Comparison of ENCODE assay signal across 15 cellular contexts in genomic region chr2:189308056-189308790, GRCh38.
"Had no signal": no experiment of that assay in that cellular context is flagged by ENCODE, and none has a peak within 500 bp of the region (broad histone marks: within the 10 kb centered on the region; RNA-seq: fewer than 3 reads in every experiment).

No MANE protein-coding gene starts in this region.

- H3K36me3 ChIP-seq: ovary, tibial artery, upper lobe of left lung, uterus had no signal

- H3K27ac ChIP-seq: foreskin keratinocyte, ovary, upper lobe of left lung, uterus had no signal

- H3K27me3 ChIP-seq: foreskin keratinocyte, ovary, tibial artery, upper lobe of left lung, uterus had no signal

- H3K4me2 ChIP-seq: smooth muscle cell had no signal

- ATAC-seq: effector memory CD8-positive, alpha-beta T cell; foreskin keratinocyte; left colon; left ventricle myocardium superior; natural killer cell; right cardiac atrium had no signal

- DNase-seq: effector memory CD8-positive, alpha-beta T cell; foreskin keratinocyte; hippocampal formation; left colon; left ventricle myocardium superior; natural killer cell; ovary; right cardiac atrium; stimulated activated CD4-positive, alpha-beta T cell treated with anti-CD3 and anti-CD28 coated beads, Interleukin-2, amount 100 ng/mL, for 48 hours; stimulated activated naive CD4-positive, alpha-beta T cell treated with Interleukin-2 at 50 U/mL for 16 hours; tibial artery; upper lobe of left lung; uterus had no signal

- H3K4me1 ChIP-seq: foreskin keratinocyte, upper lobe of left lung, uterus had no signal

- H3K9me3 ChIP-seq: ovary, tibial artery, upper lobe of left lung, uterus had no signal

- H3K4me3 ChIP-seq: lung, ovary, smooth muscle cell, tibial artery, upper lobe of left lung, uterus had no signal
